2 cellular contexts compared by ENCODE assay signal in the genomic region with DNA sequence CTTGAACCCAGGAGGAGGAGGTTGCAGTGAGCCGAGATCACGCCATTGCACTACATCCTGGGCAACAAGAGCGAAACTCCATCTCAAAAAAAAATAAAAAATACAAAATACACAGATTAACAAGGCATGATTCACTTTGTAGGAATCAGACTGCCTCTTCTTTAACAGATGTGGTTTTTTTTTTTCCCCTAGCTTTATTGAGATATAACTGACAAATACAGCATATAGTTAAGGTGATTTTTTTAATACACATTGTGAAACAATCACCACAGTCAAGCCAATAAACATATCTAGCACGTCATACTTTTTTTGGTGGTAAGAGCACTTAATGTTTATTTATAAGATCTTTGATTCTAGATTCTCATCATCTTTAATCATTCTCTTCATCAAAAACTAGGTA.
TF ChIP-seq lines count a peak whose summit lies in the region.

No MANE protein-coding gene starts in this region.

TF ChIP-seq in IMR-90, 13 proteins besides CTCF, POLR2A, EP300 and RAD21:
- TF ChIP-seq MAFK (IDR thresholded peaks at IDR 0.05; ENCODE audit: low read depth, low read length) (no peak), RCOR1 (IDR thresholded peaks at IDR 0.05; ENCODE audit: insufficient replicate concordance, low read length) (no peak), MAZ (IDR thresholded peaks at IDR 0.05; ENCODE audit: borderline replicate concordance, low read depth, low read length) (no peak), BHLHE40 (IDR thresholded peaks at IDR 0.05; ENCODE audit: low read depth, low read length) (no peak), CHD1 (IDR thresholded peaks at IDR 0.05; ENCODE audit: low read depth, low read length) (no peak), NFE2L2 (IDR thresholded peaks at IDR 0.05; ENCODE audit: low read depth, low read length) (no peak), RFX5 (IDR thresholded peaks at IDR 0.05; ENCODE audit: low read depth, low read length) (no peak), CEBPB (IDR thresholded peaks at IDR 0.05; ENCODE audit: low read depth, low read length) (no peak), SMC3 (IDR thresholded peaks at IDR 0.05; ENCODE audit: low read depth, low read length) (no peak), MXI1 (IDR thresholded peaks at IDR 0.05; ENCODE audit: borderline replicate concordance, low read depth, low read length) (no peak), FOS (IDR thresholded peaks at IDR 0.05; ENCODE audit: low read depth, low read length) (no peak)
- TF ChIP-seq, protein P1, sequence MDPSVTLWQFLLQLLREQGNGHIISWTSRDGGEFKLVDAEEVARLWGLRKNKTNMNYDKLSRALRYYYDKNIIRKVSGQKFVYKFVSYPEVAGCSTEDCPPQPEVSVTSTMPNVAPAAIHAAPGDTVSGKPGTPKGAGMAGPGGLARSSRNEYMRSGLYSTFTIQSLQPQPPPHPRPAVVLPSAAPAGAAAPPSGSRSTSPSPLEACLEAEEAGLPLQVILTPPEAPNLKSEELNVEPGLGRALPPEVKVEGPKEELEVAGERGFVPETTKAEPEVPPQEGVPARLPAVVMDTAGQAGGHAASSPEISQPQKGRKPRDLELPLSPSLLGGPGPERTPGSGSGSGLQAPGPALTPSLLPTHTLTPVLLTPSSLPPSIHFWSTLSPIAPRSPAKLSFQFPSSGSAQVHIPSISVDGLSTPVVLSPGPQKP (IDR thresholded peaks at IDR 0.05; ENCODE audit: borderline replicate concordance, low read depth, low read length), result no peak
- TF ChIP-seq, protein P2, sequence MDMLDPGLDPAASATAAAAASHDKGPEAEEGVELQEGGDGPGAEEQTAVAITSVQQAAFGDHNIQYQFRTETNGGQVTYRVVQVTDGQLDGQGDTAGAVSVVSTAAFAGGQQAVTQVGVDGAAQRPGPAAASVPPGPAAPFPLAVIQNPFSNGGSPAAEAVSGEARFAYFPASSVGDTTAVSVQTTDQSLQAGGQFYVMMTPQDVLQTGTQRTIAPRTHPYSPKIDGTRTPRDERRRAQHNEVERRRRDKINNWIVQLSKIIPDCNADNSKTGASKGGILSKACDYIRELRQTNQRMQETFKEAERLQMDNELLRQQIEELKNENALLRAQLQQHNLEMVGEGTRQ (IDR thresholded peaks at IDR 0.05; ENCODE audit: low read depth, low read length), result no peak

TF ChIP-seq in H1, 55 proteins besides CTCF, POLR2A, EP300 and RAD21:
- TF ChIP-seq BRCA1 (IDR thresholded peaks at IDR 0.05; ENCODE audit: low read depth, low read length) (no peak), CEBPB (IDR thresholded peaks at IDR 0.05; ENCODE audit: low read depth, low read length) (no peak), SIRT6 (IDR thresholded peaks at IDR 0.05; ENCODE audit: low read length) (no peak), GABPA (IDR thresholded peaks at IDR 0.05; ENCODE audit: borderline replicate concordance, insufficient read depth, low read length) (no peak), YY1 (IDR thresholded peaks at IDR 0.05; ENCODE audit: low read depth, low read length) (no peak), SRF (IDR thresholded peaks at IDR 0.05; ENCODE audit: low read depth, low read length) (no peak), TAF7 (optimal IDR thresholded peaks at IDR 0.05; ENCODE audit: borderline replicate concordance, low read depth, low read length) (no peak), SIX5 (IDR thresholded peaks at IDR 0.05; ENCODE audit: low read depth, low read length) (no peak), SP2 (IDR thresholded peaks at IDR 0.05; ENCODE audit: low read length) (no peak), POLR2AphosphoS5 (IDR thresholded peaks at IDR 0.05; ENCODE audit: low read depth, low read length) (no peak), CHD2 (IDR thresholded peaks at IDR 0.05; ENCODE audit: low read length) (no peak), CBX5 (IDR thresholded peaks at IDR 0.05; ENCODE audit: low read depth, low read length) (no peak), CHD1 (IDR thresholded peaks at IDR 0.05; ENCODE audit: low read depth, low read length) (no peak), EGR1 (IDR thresholded peaks at IDR 0.05; ENCODE audit: borderline replicate concordance, low read depth, low read length) (no peak), RXRA (IDR thresholded peaks at IDR 0.05; ENCODE audit: insufficient read depth, low read depth, low read length) (no peak), KDM1A (IDR thresholded peaks at IDR 0.05; ENCODE audit: borderline replicate concordance, low read length) (no peak), SAP30 (IDR thresholded peaks at IDR 0.05; ENCODE audit: insufficient read depth, insufficient replicate concordance, low read length) (no peak)
- TF ChIP-seq, protein P3, sequence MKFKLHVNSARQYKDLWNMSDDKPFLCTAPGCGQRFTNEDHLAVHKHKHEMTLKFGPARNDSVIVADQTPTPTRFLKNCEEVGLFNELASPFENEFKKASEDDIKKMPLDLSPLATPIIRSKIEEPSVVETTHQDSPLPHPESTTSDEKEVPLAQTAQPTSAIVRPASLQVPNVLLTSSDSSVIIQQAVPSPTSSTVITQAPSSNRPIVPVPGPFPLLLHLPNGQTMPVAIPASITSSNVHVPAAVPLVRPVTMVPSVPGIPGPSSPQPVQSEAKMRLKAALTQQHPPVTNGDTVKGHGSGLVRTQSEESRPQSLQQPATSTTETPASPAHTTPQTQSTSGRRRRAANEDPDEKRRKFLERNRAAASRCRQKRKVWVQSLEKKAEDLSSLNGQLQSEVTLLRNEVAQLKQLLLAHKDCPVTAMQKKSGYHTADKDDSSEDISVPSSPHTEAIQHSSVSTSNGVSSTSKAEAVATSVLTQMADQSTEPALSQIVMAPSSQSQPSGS (IDR thresholded peaks at IDR 0.05; ENCODE audit: low read length), result no peak
